9 cellular contexts compared by ENCODE assay signal in the genomic region with DNA sequence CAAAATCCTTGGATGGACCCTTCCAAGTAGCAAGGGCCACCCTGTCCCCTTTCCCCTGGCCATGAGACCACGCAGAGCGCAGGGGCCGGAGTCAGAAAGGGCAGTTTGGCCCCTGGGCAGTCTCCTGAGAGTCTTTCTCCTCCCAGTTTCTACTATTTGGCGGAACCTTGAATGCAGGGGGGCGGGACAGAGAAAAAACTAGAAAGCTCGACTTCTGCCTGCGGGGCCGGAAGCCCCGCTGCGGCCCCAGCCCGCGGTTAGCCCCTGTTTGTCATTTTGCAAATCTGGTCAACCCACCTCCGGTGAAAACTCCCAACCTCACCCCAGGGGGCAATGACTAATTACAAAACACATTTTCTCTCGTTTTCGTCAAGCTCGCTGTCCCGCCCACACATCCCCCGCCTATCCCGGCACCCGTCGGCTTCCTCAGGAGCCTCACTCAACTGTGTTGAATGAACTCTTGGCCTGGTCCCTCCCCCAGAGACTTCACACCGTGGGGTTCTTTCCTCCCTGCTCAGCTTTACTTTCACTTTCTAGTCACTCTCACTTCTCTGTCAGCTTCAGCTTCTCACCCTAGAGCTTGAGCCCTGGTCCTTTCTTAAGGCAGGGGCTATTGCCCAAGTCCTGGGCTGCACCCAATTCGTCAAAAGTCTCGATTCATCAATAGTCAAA.
DNase-seq lines count a peak whose midpoint lies in the region; ATAC-seq, FAIRE-seq and TF ChIP-seq lines count a peak whose summit lies in the region.
"Had no signal": no experiment of that assay in that cellular context is flagged by ENCODE, and none has a peak within 500 bp of the region (broad histone marks: within the 10 kb centered on the region; RNA-seq: fewer than 3 reads in every experiment).

No MANE protein-coding gene starts in this region.

- H3K27ac Mint-ChIP-seq in CD14-positive monocyte = peak overlapping the region; percentile 99 to 100 (median 99)
- H3K27ac Mint-ChIP-seq in nephron progenitor cell = peak overlapping the region; percentile 89

- H3K4me3 Mint-ChIP-seq in CD14-positive monocyte (peak overlapping the region; percentile 82 to 96), nephron progenitor cell (peak overlapping the region; percentile 74)

- H3K9me3 Mint-ChIP-seq in CD14-positive monocyte (peaks cover 0 to 2% (median 0%) of the 10 kb centered on the region in 7 donors), nephron progenitor cell (no peaks in the 10 kb centered on the region)

- H3K4me1 Mint-ChIP-seq in CD14-positive monocyte (peaks cover 59% of the 10 kb centered on the region), nephron progenitor cell (peaks cover 84% of the 10 kb centered on the region)

- peak; percentile 82 for ATAC-seq in HG03432 (IDR thresholded peaks at IDR 0.05; ENCODE audit: unreplicated experiment)
- peak; percentile 91 for ATAC-seq in stimulated activated naive CD8-positive, alpha-beta T cell treated with anti-CD3 and anti-CD28 coated beads, Interleukin-15, Interleukin-2, amounts not matched to agents 100 U/mL and 50 U/mL, for 24 hours

- TF ChIP-seq CTCF in CD14-positive monocyte (IDR thresholded peaks at IDR 0.05) = no peak
- no peak for TF ChIP-seq CTCF in nephron progenitor cell (IDR thresholded peaks at IDR 0.05)

- FAIRE-seq in GM19239 (lab: Jason Lieb, UNC) = peak; percentile 99
- FAIRE-seq: islet of Langerhans had no signal

- intact Hi-C loops in CD14-positive monocyte (cut with micrococcal nuclease) = loop anchor here in 1 of 2 donors (2.0 to 5.0 kb wide), 2 partner anchors 67 to 136 kb away; partner anchors contain the start of genes CIPC and IRF2BPL

- DNase-seq in CD14-positive monocyte (ENCODE audit: low spot score) (peak; percentile 99), GM19239 (ENCODE audit: insufficient read length, low spot score) (peak; percentile 76), fibroblast of peridontal ligament (ENCODE audit: extremely low read depth) (peak; percentile 86), nephron progenitor cell (peak; percentile 65)
- DNase-seq in activated T-helper 1 cell treated with anti-CD3 and anti-CD28 coated beads, Interleukin-2, amount 50 U/mL, for 16 hours (ENCODE audit: low read depth in 1 of 2, low spot score in 1 of 2) = peak; percentile 81 to 92
- peak; percentile 98 for DNase-seq in stimulated activated naive CD8-positive, alpha-beta T cell treated with anti-CD3 and anti-CD28 coated beads, Interleukin-15, Interleukin-2, amounts not matched to agents 100 U/mL and 50 U/mL, for 24 hours

- H3K36me3 Mint-ChIP-seq in CD14-positive monocyte (peaks cover 0 to 4% of the 10 kb centered on the region in 2 donors), nephron progenitor cell (ENCODE audit: low read depth) (no peaks in the 10 kb centered on the region)

- H3K27me3 Mint-ChIP-seq in CD14-positive monocyte (ENCODE audit: low read depth in 3 of 3) (peaks cover 0 to 7% (median 5%) of the 10 kb centered on the region in 3 donors), nephron progenitor cell (ENCODE audit: low read depth, poor library complexity) (peaks cover 43% of the 10 kb centered on the region)

TF ChIP-seq in PFSK-1, 5 proteins besides CTCF, POLR2A, EP300 and RAD21:
- TF ChIP-seq TAF1 (IDR thresholded peaks at IDR 0.05; ENCODE audit: borderline replicate concordance, insufficient read depth, low read length) (0 out of 2 replicates have a peak, but pooled peaks have one; percentile 17), SIN3A (IDR thresholded peaks at IDR 0.05; ENCODE audit: borderline replicate concordance, insufficient read depth, low read length) (peak; percentile 49; the same call in 1 of the 2 replicates), FOXP2 (optimal IDR thresholded peaks at IDR 0.05; ENCODE audit: borderline replicate concordance, extremely low read depth, extremely low read length, insufficient read depth) (no peak), REST (IDR thresholded peaks at IDR 0.05; ENCODE audit: insufficient read depth in 1 of 2, low read depth in 2 of 2, low read length in 2 of 2) (no peak), POLR2AphosphoS5 (IDR thresholded peaks at IDR 0.05; ENCODE audit: low read depth, low read length) (0 out of 2 replicates have a peak, but pooled peaks have one; percentile 19)

Comparison
In these comparisons a context has a peak if more than half of its experiments do, and no peak if none do; other contexts are left out.
1. Peak in every context shown above with its lines: DNase-seq and ATAC-seq.